27 cellular contexts compared by ENCODE assay signal in genomic region chr2:105062158-105062557, GRCh38.
"Had no signal": no experiment of that assay in that cellular context is flagged by ENCODE, and none has a peak within 500 bp of the region (broad histone marks: within the 10 kb centered on the region; RNA-seq: fewer than 3 reads in every experiment).

No MANE protein-coding gene starts in this region.

- H3K4me2 ChIP-seq: hepatocyte had no signal

- H3K27me3 ChIP-seq: brain microvascular endothelial cell, esophagus squamous epithelium, gastroesophageal sphincter, heart right ventricle, hepatocyte had no signal

- H2AFZ ChIP-seq: hepatocyte had no signal

- H3K4me1 ChIP-seq: esophagus squamous epithelium, gastroesophageal sphincter, heart right ventricle had no signal

- H3K27me3 Mint-ChIP-seq: activated B cell treated with CpG ODN at 0.5 μM for 24 hours; activated CD8-positive, alpha-beta T cell treated with anti-CD3 and anti-CD28 coated beads for 36 hours; activated naive CD8-positive, alpha-beta T cell; central memory CD8-positive, alpha-beta T cell; effector memory CD8-positive, alpha-beta T cell had no signal

- H3K27ac ChIP-seq: brain microvascular endothelial cell, esophagus squamous epithelium, gastroesophageal sphincter, heart right ventricle, hepatocyte, VCaP had no signal

- H3K36me3 ChIP-seq: brain microvascular endothelial cell had no signal

- H3K4me3 ChIP-seq: esophagus squamous epithelium, gastroesophageal sphincter, heart right ventricle, hepatocyte had no signal

- H3K4me3 Mint-ChIP-seq: activated B cell treated with CpG ODN at 0.5 μM for 24 hours; activated CD8-positive, alpha-beta T cell treated with anti-CD3 and anti-CD28 coated beads for 36 hours; activated naive CD8-positive, alpha-beta T cell; central memory CD8-positive, alpha-beta T cell; effector memory CD8-positive, alpha-beta T cell had no signal

- H3K27ac Mint-ChIP-seq: activated B cell treated with CpG ODN at 0.5 μM for 24 hours; activated CD8-positive, alpha-beta T cell treated with anti-CD3 and anti-CD28 coated beads for 36 hours; activated naive CD8-positive, alpha-beta T cell had no signal

- H3K9me3 Mint-ChIP-seq: activated B cell treated with CpG ODN at 0.5 μM for 24 hours; activated CD8-positive, alpha-beta T cell treated with anti-CD3 and anti-CD28 coated beads for 36 hours; central memory CD8-positive, alpha-beta T cell; effector memory CD8-positive, alpha-beta T cell had no signal

- DNase-seq: activated B cell treated with CpG ODN at 0.5 μM for 24 hours; activated CD4-positive, alpha-beta T cell treated with anti-CD3 and anti-CD28 coated beads for 48 hours; activated CD4-positive, alpha-beta T cell treated with anti-CD3 and anti-CD28 coated beads, Interleukin-2, amount 50 U/mL, for 1 hour; activated CD4-positive, alpha-beta T cell treated with anti-CD3 and anti-CD28 coated beads, Interleukin-2, amount 50 U/mL, for 48 hours; activated CD8-positive, alpha-beta memory T cell treated with anti-CD3 and anti-CD28 coated beads for 24 hours; activated CD8-positive, alpha-beta T cell treated with anti-CD3 and anti-CD28 coated beads for 36 hours; activated gamma-delta T cell treated with Interleukin-2 at 50 U/mL for 16 hours; activated naive CD4-positive, alpha-beta T cell treated with anti-CD3 and anti-CD28 coated beads, Interleukin-2, amount 50 U/mL, for 16 hours; activated naive CD4-positive, alpha-beta T cell treated with Interleukin-2 at 50 U/mL for 16 hours; activated T-cell treated with anti-CD3 and anti-CD28 coated beads, Interleukin-2, amount 50 U/mL, for 48 hours; amniotic stem cell; anterior cingulate cortex; brain microvascular endothelial cell; cortex of kidney; dermis blood vessel endothelial cell; effector CD4-positive, alpha-beta T cell; effector memory CD8-positive, alpha-beta T cell; esophagus squamous epithelium; foreskin melanocyte; heart right ventricle; T-helper 2 cell had no signal

- ATAC-seq: activated CD4-positive, CD25-positive, alpha-beta regulatory T cell treated with anti-CD3 and anti-CD28 coated beads, Interleukin-2, amount 50 U/mL, for 24 hours; activated CD8-positive, alpha-beta T cell treated with anti-CD3 and anti-CD28 coated beads for 36 hours; effector memory CD8-positive, alpha-beta T cell; gastroesophageal sphincter; heart right ventricle had no signal
